In the genomic region with DNA sequence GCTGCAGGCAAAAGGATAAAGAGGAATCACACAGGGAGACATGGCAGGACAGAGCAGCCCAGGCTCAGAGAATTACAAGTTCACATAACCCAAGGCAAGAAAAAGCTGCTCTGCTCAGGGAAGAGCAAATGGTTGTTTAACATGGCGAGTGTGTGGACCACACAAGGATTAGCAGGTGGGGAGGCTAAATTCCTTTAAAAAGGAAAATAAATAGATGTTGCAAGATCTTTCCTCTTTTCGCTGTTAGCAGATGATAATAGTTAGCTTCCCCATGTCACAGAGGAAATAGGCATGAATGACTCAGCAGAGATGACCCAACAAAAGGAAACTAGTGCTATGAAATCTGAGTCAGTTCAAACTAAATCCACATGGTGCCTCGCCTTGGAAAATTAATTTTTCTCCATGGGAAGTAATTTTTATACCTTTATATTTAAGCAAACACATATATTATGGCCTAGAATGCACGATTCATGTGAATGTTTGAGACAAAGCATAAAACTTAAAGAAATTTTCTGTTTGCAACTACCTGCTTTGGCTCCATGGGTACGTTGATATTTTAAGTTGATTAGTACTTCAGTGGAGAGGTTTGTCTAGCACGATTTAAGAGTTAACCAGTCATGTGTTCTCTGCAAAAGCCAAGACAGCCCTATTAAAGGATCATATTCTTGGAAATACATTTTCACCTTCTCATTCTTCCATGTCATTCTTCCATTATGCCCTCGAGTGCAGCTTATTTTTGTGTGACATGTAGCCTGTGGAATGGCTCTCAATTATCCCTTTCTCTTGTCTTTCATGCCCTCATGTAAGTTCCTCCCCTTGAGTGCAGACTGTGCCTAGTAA, we compare ENCODE assay signal across 10 cellular contexts. TPM values are rescaled to one million over a fixed set of nuclear protein-coding genes. Genes with fewer than 3 reads are reported as not detected.
A peak's percentile ranks its signal among the peaks of the same experiment; 100 is the strongest.
DNase-seq lines count a peak whose midpoint lies in the region; ATAC-seq and TF ChIP-seq lines count a peak whose summit lies in the region.
"Had no signal": no experiment of that assay in that cellular context is flagged by ENCODE, and none has a peak within 500 bp of the region (broad histone marks: within the 10 kb centered on the region; RNA-seq: fewer than 3 reads in every experiment).

No MANE protein-coding gene starts in this region.

- H3K27ac Mint-ChIP-seq in natural killer cell, result no peak overlapping the region

- TF ChIP-seq CTCF in epithelial cell of esophagus (IDR thresholded peaks at IDR 0.05; ENCODE audit: insufficient read depth, low read depth, low read length, missing control alignments) (peak; percentile 3), gastrocnemius medialis (IDR thresholded peaks at IDR 0.05 in 4 of 5, conservative IDR thresholded peaks at IDR 0.05 in 1 of 5) (no peak), GM20000 (IDR thresholded peaks at IDR 0.05; ENCODE audit: extremely low read depth, missing control alignments) (no peak), natural killer cell (IDR thresholded peaks at IDR 0.05) (no peak)

- no peaks in the 10 kb centered on the region for H3K27me3 ChIP-seq in gastrocnemius medialis
- H3K27me3 ChIP-seq: cardiac muscle cell had no signal

- H3K4me1 Mint-ChIP-seq in natural killer cell, result no peaks in the 10 kb centered on the region

- no peak for TF ChIP-seq POLR2A in gastrocnemius medialis (IDR thresholded peaks at IDR 0.05)

- H3K4me1 ChIP-seq in gastrocnemius medialis, result no peaks in the 10 kb centered on the region

- H3K27me3 Mint-ChIP-seq in natural killer cell (ENCODE audit: low read depth in 2 of 2), result peaks cover 18 to 47% of the 10 kb centered on the region in 2 donors

- no peaks in the 10 kb centered on the region for H3K36me3 ChIP-seq in gastrocnemius medialis
- H3K36me3 ChIP-seq: cardiac muscle cell had no signal

- in situ Hi-C loops in gastrocnemius medialis (cut with MboI; ENCODE audit: low sequenced_read_pairs in 4 of 4), result no loop called here

- H3K36me3 Mint-ChIP-seq in natural killer cell, result no peaks in the 10 kb centered on the region

- H3K9me3 Mint-ChIP-seq in natural killer cell, result no peaks in the 10 kb centered on the region

- no peak overlapping the region for H3K27ac ChIP-seq in gastrocnemius medialis
- H3K27ac ChIP-seq: cardiac muscle cell had no signal

- intact Hi-C loops in gastrocnemius medialis (cut with DNase I; ENCODE audit: low total_unique reads) (no loop called here), natural killer cell (cut with micrococcal nuclease) (no loop called here)

- H3K9me3 ChIP-seq in gastrocnemius medialis, result no peaks in the 10 kb centered on the region

- peak; percentile 98 for DNase-seq in HCEC 1CT
- peak; percentile 89 for DNase-seq in epithelial cell of esophagus (ENCODE audit: low read depth)
- no peak for DNase-seq in gastrocnemius medialis
- DNase-seq in activated CD4-positive, alpha-beta T cell treated with anti-CD3 and anti-CD28 coated beads, Interleukin-2, amount 50 U/mL, for 4 hours, result no peak
- no peak for DNase-seq in GM20000 (ENCODE audit: low spot score)
- DNase-seq in natural killer cell, result no peak
- DNase-seq: midbrain had no signal

- no peak overlapping the region for H3K4me3 Mint-ChIP-seq in natural killer cell

- peak; percentile 44 to 56 for ATAC-seq in gastrocnemius medialis
- no peak for ATAC-seq in natural killer cell

- no peak overlapping the region for H3K4me3 ChIP-seq in epithelial cell of esophagus (ENCODE audit: low read length)
- no peak overlapping the region for H3K4me3 ChIP-seq in gastrocnemius medialis
- H3K4me3 ChIP-seq: cardiac muscle cell had no signal

TF ChIP-seq in PFSK-1, 5 proteins besides CTCF, POLR2A, EP300 and RAD21:
- TF ChIP-seq SIN3A (IDR thresholded peaks at IDR 0.05; ENCODE audit: borderline replicate concordance, insufficient read depth, low read length) (peak; percentile 63; the same call in 1 of the 2 replicates), TAF1 (IDR thresholded peaks at IDR 0.05; ENCODE audit: borderline replicate concordance, insufficient read depth, low read length) (0 out of 2 replicates have a peak, but pooled peaks have one; percentile 14), POLR2AphosphoS5 (IDR thresholded peaks at IDR 0.05; ENCODE audit: low read depth, low read length) (no peak), FOXP2 (optimal IDR thresholded peaks at IDR 0.05; ENCODE audit: borderline replicate concordance, extremely low read depth, extremely low read length, insufficient read depth) (no peak)
- TF ChIP-seq, protein P1, sequence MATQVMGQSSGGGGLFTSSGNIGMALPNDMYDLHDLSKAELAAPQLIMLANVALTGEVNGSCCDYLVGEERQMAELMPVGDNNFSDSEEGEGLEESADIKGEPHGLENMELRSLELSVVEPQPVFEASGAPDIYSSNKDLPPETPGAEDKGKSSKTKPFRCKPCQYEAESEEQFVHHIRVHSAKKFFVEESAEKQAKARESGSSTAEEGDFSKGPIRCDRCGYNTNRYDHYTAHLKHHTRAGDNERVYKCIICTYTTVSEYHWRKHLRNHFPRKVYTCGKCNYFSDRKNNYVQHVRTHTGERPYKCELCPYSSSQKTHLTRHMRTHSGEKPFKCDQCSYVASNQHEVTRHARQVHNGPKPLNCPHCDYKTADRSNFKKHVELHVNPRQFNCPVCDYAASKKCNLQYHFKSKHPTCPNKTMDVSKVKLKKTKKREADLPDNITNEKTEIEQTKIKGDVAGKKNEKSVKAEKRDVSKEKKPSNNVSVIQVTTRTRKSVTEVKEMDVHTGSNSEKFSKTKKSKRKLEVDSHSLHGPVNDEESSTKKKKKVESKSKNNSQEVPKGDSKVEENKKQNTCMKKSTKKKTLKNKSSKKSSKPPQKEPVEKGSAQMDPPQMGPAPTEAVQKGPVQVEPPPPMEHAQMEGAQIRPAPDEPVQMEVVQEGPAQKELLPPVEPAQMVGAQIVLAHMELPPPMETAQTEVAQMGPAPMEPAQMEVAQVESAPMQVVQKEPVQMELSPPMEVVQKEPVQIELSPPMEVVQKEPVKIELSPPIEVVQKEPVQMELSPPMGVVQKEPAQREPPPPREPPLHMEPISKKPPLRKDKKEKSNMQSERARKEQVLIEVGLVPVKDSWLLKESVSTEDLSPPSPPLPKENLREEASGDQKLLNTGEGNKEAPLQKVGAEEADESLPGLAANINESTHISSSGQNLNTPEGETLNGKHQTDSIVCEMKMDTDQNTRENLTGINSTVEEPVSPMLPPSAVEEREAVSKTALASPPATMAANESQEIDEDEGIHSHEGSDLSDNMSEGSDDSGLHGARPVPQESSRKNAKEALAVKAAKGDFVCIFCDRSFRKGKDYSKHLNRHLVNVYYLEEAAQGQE (IDR thresholded peaks at IDR 0.05; ENCODE audit: insufficient read depth in 1 of 2, low read depth in 2 of 2, low read length in 2 of 2), result 0 out of 4 replicates have a peak, but pooled peaks of 1 of the 2 experiments have one; percentile 19

RNA-seq across cellular contexts. Expression of a gene that starts 38.5 kb away (rescaled TPM):
- 33.4 TPM for polyA plus RNA-seq in PFSK-1 (2012; ENCODE audit: insufficient read length, low read depth)
- 10 to 100 TPM in 1 of 4 donors, 1 to 10 TPM in 3; 1.5 to 10.8 (median 2.0) TPM for total RNA-seq in gastrocnemius medialis
- not detected for total RNA-seq in natural killer cell

RNA-seq across cellular contexts. Expression of a gene that starts 54.4 kb away (rescaled TPM):
- polyA plus RNA-seq in PFSK-1 (2012; ENCODE audit: insufficient read length, low read depth), result 0.16 TPM
- total RNA-seq in gastrocnemius medialis (1 to 10 TPM in 3 of 4 donors, under 1 TPM in 1; 0.49 to 3.2 (median 1.4) TPM), natural killer cell (not detected)
- total RNA-seq: T-helper 2 cell treated with Interferon-gamma antibody and Interleukin-4, amounts not matched to agents 100 ng/mL and 5 ng/mL, for 36 hours had no signal

Comparison
In these comparisons a context has a peak if more than half of its experiments do, and no peak if none do; other contexts are left out.
1. DNase-seq: peak in HCEC 1CT (single experiment) and epithelial cell of esophagus (single experiment); none in gastrocnemius medialis (0 of 2), activated CD4-positive, alpha-beta T cell treated with anti-CD3 and anti-CD28 coated beads, Interleukin-2, amount 50 U/mL, for 4 hours (0 of 2), GM20000 (single experiment) and natural killer cell (single experiment).
2. ATAC-seq: peak in gastrocnemius medialis (2 of 2); none in natural killer cell (0 of 3).